ENCODE assay signal across 6 cellular contexts in the genomic region with DNA sequence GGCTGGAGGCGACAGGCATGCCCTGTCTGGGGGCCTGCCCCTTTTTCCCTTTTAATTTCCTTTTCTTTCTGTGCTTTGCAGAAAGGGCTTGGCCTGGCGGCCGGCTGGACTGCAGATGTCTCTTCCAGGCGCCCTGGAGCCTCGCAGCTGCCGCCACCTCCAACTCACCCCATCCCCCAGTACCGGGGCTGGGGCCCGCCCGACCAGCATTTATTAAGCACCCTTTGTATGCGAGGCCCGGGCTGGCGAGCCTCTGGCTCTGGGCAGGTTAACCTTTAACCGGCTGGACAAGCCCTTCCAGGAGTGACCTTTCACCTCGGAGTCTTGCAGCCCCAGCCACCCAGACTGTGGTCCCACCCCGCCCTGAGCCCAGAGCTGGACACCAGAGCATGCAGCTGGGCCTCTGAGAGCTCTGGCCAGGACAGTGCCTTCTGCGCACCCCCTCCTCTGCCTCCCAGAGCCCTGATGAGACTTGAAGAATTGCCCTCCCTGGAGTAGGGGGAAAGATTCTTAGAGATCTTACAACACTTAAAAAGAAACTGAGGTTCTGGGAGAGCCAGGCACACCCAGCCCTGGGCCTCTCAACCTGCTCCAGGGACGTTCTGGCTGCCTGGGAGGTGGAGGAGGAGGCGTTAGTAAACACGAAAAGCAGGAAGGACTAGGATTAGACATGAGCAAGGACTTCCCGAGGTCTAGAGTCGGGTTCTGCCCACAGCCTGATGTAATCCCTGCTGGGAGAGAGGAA. TPM values are rescaled to one million over a fixed set of nuclear protein-coding genes. Genes with fewer than 3 reads are reported as not detected.
DNase-seq lines count a peak whose midpoint lies in the region; ATAC-seq, FAIRE-seq and TF ChIP-seq lines count a peak whose summit lies in the region.

No MANE protein-coding gene starts in this region.

- peak overlapping the region; percentile 94 for H3K4me2 ChIP-seq in HCT116 (ENCODE audit: low read length)
- peak overlapping the region; percentile 90 for H3K4me2 ChIP-seq in HepG2 (ENCODE audit: low read depth, low read length)

- H4K20me1 ChIP-seq in HCT116 (ENCODE audit: insufficient read depth) (no peaks in the 10 kb centered on the region), HepG2 (ENCODE audit: insufficient read depth, low read length) (peaks cover 10% of the 10 kb centered on the region; the same call in 1 of the 2 replicates)

- TF ChIP-seq CTCF in HCT116 (IDR thresholded peaks at IDR 0.05 in 2 of 3, conservative IDR thresholded peaks at IDR 0.05 in 1 of 3; ENCODE audit: borderline replicate concordance in 1 of 3, insufficient read depth in 1 of 3, low read depth in 2 of 3, low read length in 2 of 3) (no peak), WI38 (IDR thresholded peaks at IDR 0.05; ENCODE audit: low read depth, low read length) (no peak), HepG2 (CRISPR knock-in tag; IDR thresholded peaks at IDR 0.05) (no peak)

- CTCF ChIA-PET in HCT116 (lab: Charles Lee): no interaction called here
- CTCF ChIA-PET in HepG2 (lab: Yijun Ruan, JAX; ENCODE audit: low intra/inter-chr PET ratio, low total read pairs): no interaction called here

- H2AFZ ChIP-seq in HCT116 (ENCODE audit: low read depth, low read length, poor library complexity, severe bottlenecking) (no peak overlapping the region), HepG2 (ENCODE audit: low read length) (no peak overlapping the region)

- H3K9me3 ChIP-seq in HCT116 (ENCODE audit: control insufficient read depth in 1 of 2, insufficient read depth in 1 of 2, low read depth in 1 of 2, low read length in 2 of 2) (no peaks in the 10 kb centered on the region), HepG2 (ENCODE audit: low read length) (no peaks in the 10 kb centered on the region)

- WGBS in HepG2 (ENCODE audit: low lambda C conversion rate): 0% methylated on average over 17 of the region's 21 CpGs

- FAIRE-seq in HepG2 (lab: Jason Lieb, UNC): peak; percentile 78

- TF ChIP-seq RAD21 in HCT116 (IDR thresholded peaks at IDR 0.05; ENCODE audit: low read depth): no peak
- no peak for TF ChIP-seq RAD21 in HepG2 (CRISPR knock-in tag; IDR thresholded peaks at IDR 0.05)

- POLR2A ChIA-PET in HCT116 (lab: Charles Lee) (no interaction called here), HepG2 (lab: Yijun Ruan, JAX) (interaction anchor here (0.5 to 5.0 kb wide), 12 partner anchors 8 to 62 kb away, joined by 3 to 52 read pairs (median 4); a partner anchor contains a TSS)

- RAD21 ChIA-PET in HCT116 (lab: Charles Lee; ENCODE audit: low non-redundant PET in 1 of 2, low total read pairs in 2 of 2, uncharacterized antibody in 2 of 2, unreplicated experiment in 2 of 2): no interaction called here

- BruUV-seq in HCT116 (replicated peaks; lab: Mats Ljungman, UMichigan) (no TSS peak), HepG2 (replicated peaks; lab: Mats Ljungman, UMichigan) (no TSS peak)

- H3K9me2 ChIP-seq in HCT116 (ENCODE audit: insufficient read depth): no peaks in the 10 kb centered on the region

- H3K27ac ChIP-seq in HCT116 (ENCODE audit: low read depth, low read length): peak overlapping the region; percentile 80
- peak overlapping the region; percentile 83 for H3K27ac ChIP-seq in HepG2 (ENCODE audit: extremely low read length, insufficient read depth, low read length)

- DNase-seq in HCT116 (ENCODE audit: low read depth, low spot score) (no peak), HepG2 (ENCODE audit: low spot score) (peak; percentile 80), GM19240 (ENCODE audit: insufficient read length, low spot score) (no peak), inferior parietal cortex (ENCODE audit: extremely low spot score) (no peak)

- intact Hi-C loops in HCT116 (cut with micrococcal nuclease): no loop called here
- intact Hi-C loops in HepG2 (cut with micrococcal nuclease; ENCODE audit: unreplicated experiment): loop anchor here (2.0 kb wide), 2 partner anchors 14 to 20 kb away; a partner anchor contains a TSS

- no peak; a peak in 1 of 4 replicates for TF ChIP-seq EP300 in HepG2 (IDR thresholded peaks at IDR 0.05; ENCODE audit: low read depth in 2 of 2, low read length in 2 of 2)
- no peak for TF ChIP-seq EP300 in HepG2 (CRISPR knock-in tag; IDR thresholded peaks at IDR 0.05; ENCODE audit: borderline replicate concordance)

- TF ChIP-seq POLR2A in HCT116 (IDR thresholded peaks at IDR 0.05; ENCODE audit: borderline replicate concordance, extremely low read depth, insufficient read depth, insufficient read length) (no peak), HepG2 (IDR thresholded peaks at IDR 0.05; ENCODE audit: insufficient read depth in 1 of 2, low read depth in 2 of 2, low read length in 2 of 2) (peak; percentile 55 to 58; a peak in 3 of 4 replicates)

- H3K4me1 ChIP-seq in HCT116 (ENCODE audit: control insufficient read depth in 1 of 2, insufficient read depth in 2 of 2, low read length in 2 of 2) (peaks cover 50 to 70% of the 10 kb centered on the region in 2 experiments), HepG2 (ENCODE audit: insufficient read depth, low read length) (peaks cover 59% of the 10 kb centered on the region)

- H3K36me3 ChIP-seq in HCT116 (ENCODE audit: control insufficient read depth in 1 of 2, insufficient read depth in 2 of 2, low read length in 2 of 2) (no peaks in the 10 kb centered on the region), HepG2 (replicated peaks in 1 of 2; ENCODE audit: control insufficient read depth in 1 of 2, insufficient read depth in 2 of 2, low read length in 2 of 2) (no peaks in the 10 kb centered on the region)

- H3K4me3 ChIP-seq in HCT116 (replicated peaks in 1 of 2; ENCODE audit: low read depth in 1 of 2, low read length in 2 of 2): peak overlapping the region; percentile 39 to 55
- H3K4me3 ChIP-seq in WI38 (ENCODE audit: low read depth, low read length): peak overlapping the region; percentile 42
- peak overlapping the region; percentile 66 to 77 (median 66) for H3K4me3 ChIP-seq in HepG2 (replicated peaks in 1 of 3; ENCODE audit: insufficient read depth in 1 of 3, low read depth in 2 of 3, low read length in 3 of 3)

- ATAC-seq in HCT116 (no peak; the same call in 1 of the 2 replicates), HepG2 (peak; percentile 49), GM18517 (IDR thresholded peaks at IDR 0.05; ENCODE audit: unreplicated experiment) (no peak)

- in situ Hi-C loops in HepG2 (cut with HindIII; ENCODE audit: extremely low pct_ligation_motif_present, low pct_unique_long_range_greater_than_20kb): no loop called here

- H3K27me3 ChIP-seq in HCT116 (ENCODE audit: insufficient read depth, low read length): no peaks in the 10 kb centered on the region
- H3K27me3 ChIP-seq in HepG2 (ENCODE audit: control insufficient read depth in 1 of 2, insufficient read depth in 2 of 2, low read length in 2 of 2): no peaks in the 10 kb centered on the region

- H3K9ac ChIP-seq in HCT116 (ENCODE audit: low read length) (peak overlapping the region; percentile 67), HepG2 (ENCODE audit: insufficient read depth, low read depth, low read length) (peak overlapping the region; percentile 63)

- H3K79me2 ChIP-seq in HCT116 (ENCODE audit: insufficient read depth, low read length) (peaks cover 31% of the 10 kb centered on the region), HepG2 (ENCODE audit: insufficient read depth, low read length) (peaks cover 31% of the 10 kb centered on the region)

RNA-seq across cellular contexts. Expression of a gene that starts 1.1 kb away (rescaled TPM):
- total RNA-seq in HCT116 (2021; ENCODE audit: unreplicated experiment) (88.0 TPM), HepG2 (2016; rRNA removed; fragmentation: Illumina TruSeq; extraction: Trizol) (54.1 and 72.4 TPM in 2 replicates)
- polyA plus RNA-seq in HCT116 (2012): 57.6 and 61.3 TPM in 2 replicates
- total RNA-seq in HepG2 (2016; cell fraction: cytosol; rRNA removed; fragmentation: Illumina TruSeq; extraction: Trizol; ENCODE audit: low read depth): 22.9 and 27.2 TPM in 2 replicates
- total RNA-seq in HepG2 (2016; cell fraction: insoluble cytoplasmic fraction; rRNA removed; fragmentation: Illumina TruSeq; extraction: Trizol): 48.8 and 69.5 TPM in 2 replicates
- 61.5 and 68.4 TPM in 2 replicates for total RNA-seq in HepG2 (2016; cell fraction: membrane; rRNA removed; fragmentation: Illumina TruSeq; extraction: Trizol)
- 29.9 and 36.5 TPM in 2 replicates for total RNA-seq in HepG2 (2016; cell fraction: nucleus; rRNA removed; fragmentation: Illumina TruSeq; extraction: Trizol)
- 30.9 and 38.5 TPM in 2 replicates for polyA plus RNA-seq in HepG2 (2011; rRNA removed)
- polyA plus RNA-seq in HepG2 (2011; cell fraction: cytosol; rRNA removed): 31.1 and 56.9 TPM in 2 replicates
- 53.5 and 56.3 TPM in 2 replicates for polyA plus RNA-seq in HepG2 (2011; cell fraction: nucleus; rRNA removed)
- polyA plus RNA-seq in HepG2 (2012): 18.4 and 25.4 TPM in 2 replicates
- polyA plus RNA-seq in HepG2 (2016; cell fraction: cytosol; fragmentation: Illumina TruSeq; extraction: Trizol; ENCODE audit: low read depth): 25.2 and 25.5 TPM in 2 replicates
- 59.8 and 61.8 TPM in 2 replicates for polyA plus RNA-seq in HepG2 (2016; cell fraction: insoluble cytoplasmic fraction; fragmentation: Illumina TruSeq; extraction: Trizol; ENCODE audit: low read depth)
- polyA plus RNA-seq in HepG2 (2016; cell fraction: membrane; fragmentation: Illumina TruSeq; extraction: Trizol; ENCODE audit: low read depth): 50.4 and 51.1 TPM in 2 replicates
- 66.6 and 74.0 TPM in 2 replicates for polyA plus RNA-seq in HepG2 (2016; cell fraction: nucleus; fragmentation: Illumina TruSeq; extraction: Trizol; ENCODE audit: insufficient read depth, low read depth)
- 45.5 and 76.9 TPM in 2 replicates for polyA minus RNA-seq in HepG2 (2011; rRNA and poly(A)+ RNA removed; ENCODE audit: low replicate concordance)
- 41.1 and 47.4 TPM in 2 replicates for polyA minus RNA-seq in HepG2 (2011; cell fraction: cytosol; rRNA and poly(A)+ RNA removed)
- 10.2 and 12.1 TPM in 2 replicates for polyA minus RNA-seq in HepG2 (2011; cell fraction: nucleus; rRNA and poly(A)+ RNA removed)

RNA-seq across cellular contexts. Expression of a gene that starts 17.7 kb away (rescaled TPM):
- total RNA-seq in HCT116 (2021; ENCODE audit: unreplicated experiment) (0.15 TPM), HepG2 (2016; rRNA removed; fragmentation: Illumina TruSeq; extraction: Trizol) (0.13 and 0.15 TPM in 2 replicates)
- polyA plus RNA-seq in HCT116 (2012): 0.04 and 0.16 TPM in 2 replicates
- total RNA-seq in HepG2 (2016; cell fraction: cytosol; rRNA removed; fragmentation: Illumina TruSeq; extraction: Trizol; ENCODE audit: low read depth): 0.09 and 0.10 TPM in 2 replicates
- 0.18 and 0.19 TPM in 2 replicates for total RNA-seq in HepG2 (2016; cell fraction: insoluble cytoplasmic fraction; rRNA removed; fragmentation: Illumina TruSeq; extraction: Trizol)
- 0.06 and 0.07 TPM in 2 replicates for total RNA-seq in HepG2 (2016; cell fraction: membrane; rRNA removed; fragmentation: Illumina TruSeq; extraction: Trizol)
- 0.09 and 0.50 TPM in 2 replicates for total RNA-seq in HepG2 (2016; cell fraction: nucleus; rRNA removed; fragmentation: Illumina TruSeq; extraction: Trizol)
- 1.5 and 1.9 TPM in 2 replicates for polyA plus RNA-seq in HepG2 (2011; rRNA removed)
- polyA plus RNA-seq in HepG2 (2011; cell fraction: cytosol; rRNA removed): 0.76 and 1.0 TPM in 2 replicates
- polyA plus RNA-seq in HepG2 (2011; cell fraction: nucleus; rRNA removed): 7.3 and 10.3 TPM in 2 replicates
- polyA plus RNA-seq in HepG2 (2012): 0.28 and 0.53 TPM in 2 replicates
- not detected in 2 replicates for polyA plus RNA-seq in HepG2 (2016; cell fraction: cytosol; fragmentation: Illumina TruSeq; extraction: Trizol; ENCODE audit: low read depth)
- 0.17 and 0.35 TPM in 2 replicates for polyA plus RNA-seq in HepG2 (2016; cell fraction: insoluble cytoplasmic fraction; fragmentation: Illumina TruSeq; extraction: Trizol; ENCODE audit: low read depth)
- not detected in 2 replicates for polyA plus RNA-seq in HepG2 (2016; cell fraction: membrane; fragmentation: Illumina TruSeq; extraction: Trizol; ENCODE audit: low read depth)
- 0.71 and 1.1 TPM in 2 replicates for polyA plus RNA-seq in HepG2 (2016; cell fraction: nucleus; fragmentation: Illumina TruSeq; extraction: Trizol; ENCODE audit: insufficient read depth, low read depth)
- polyA minus RNA-seq in HepG2 (2011; rRNA and poly(A)+ RNA removed; ENCODE audit: low replicate concordance): 0.12 and 1.7 TPM in 2 replicates
- 0.35 and 0.79 TPM in 2 replicates for polyA minus RNA-seq in HepG2 (2011; cell fraction: cytosol; rRNA and poly(A)+ RNA removed)
- polyA minus RNA-seq in HepG2 (2011; cell fraction: nucleus; rRNA and poly(A)+ RNA removed): 2.1 TPM in 2 replicates

RNA-seq across cellular contexts. Expression of a gene that starts 20.4 kb away (rescaled TPM):
- 93.3 TPM for total RNA-seq in HCT116 (2021; ENCODE audit: unreplicated experiment)
- 71.5 and 72.7 TPM in 2 replicates for polyA plus RNA-seq in HCT116 (2012)
- total RNA-seq in HepG2 (2016; rRNA removed; fragmentation: Illumina TruSeq; extraction: Trizol): 62.2 and 70.0 TPM in 2 replicates
- total RNA-seq in HepG2 (2016; cell fraction: cytosol; rRNA removed; fragmentation: Illumina TruSeq; extraction: Trizol; ENCODE audit: low read depth): 49.6 and 50.1 TPM in 2 replicates
- total RNA-seq in HepG2 (2016; cell fraction: insoluble cytoplasmic fraction; rRNA removed; fragmentation: Illumina TruSeq; extraction: Trizol): 66.9 and 67.7 TPM in 2 replicates
- total RNA-seq in HepG2 (2016; cell fraction: membrane; rRNA removed; fragmentation: Illumina TruSeq; extraction: Trizol): 71.5 and 75.2 TPM in 2 replicates
- 37.2 and 48.0 TPM in 2 replicates for total RNA-seq in HepG2 (2016; cell fraction: nucleus; rRNA removed; fragmentation: Illumina TruSeq; extraction: Trizol)
- polyA plus RNA-seq in HepG2 (2011; rRNA removed): 74.5 and 82.0 TPM in 2 replicates
- polyA plus RNA-seq in HepG2 (2011; cell fraction: cytosol; rRNA removed): 69.8 and 85.6 TPM in 2 replicates
- polyA plus RNA-seq in HepG2 (2011; cell fraction: nucleus; rRNA removed): 92.8 and 107 TPM in 2 replicates
- 44.2 and 51.1 TPM in 2 replicates for polyA plus RNA-seq in HepG2 (2012)
- polyA plus RNA-seq in HepG2 (2016; cell fraction: cytosol; fragmentation: Illumina TruSeq; extraction: Trizol; ENCODE audit: low read depth): 54.4 and 55.6 TPM in 2 replicates
- polyA plus RNA-seq in HepG2 (2016; cell fraction: insoluble cytoplasmic fraction; fragmentation: Illumina TruSeq; extraction: Trizol; ENCODE audit: low read depth): 70.2 and 82.2 TPM in 2 replicates
- 69.7 and 70.7 TPM in 2 replicates for polyA plus RNA-seq in HepG2 (2016; cell fraction: membrane; fragmentation: Illumina TruSeq; extraction: Trizol; ENCODE audit: low read depth)
- polyA plus RNA-seq in HepG2 (2016; cell fraction: nucleus; fragmentation: Illumina TruSeq; extraction: Trizol; ENCODE audit: insufficient read depth, low read depth): 93.5 and 101 TPM in 2 replicates
- 31.9 and 92.2 TPM in 2 replicates for polyA minus RNA-seq in HepG2 (2011; rRNA and poly(A)+ RNA removed; ENCODE audit: low replicate concordance)
- polyA minus RNA-seq in HepG2 (2011; cell fraction: cytosol; rRNA and poly(A)+ RNA removed): 15.5 and 18.6 TPM in 2 replicates
- polyA minus RNA-seq in HepG2 (2011; cell fraction: nucleus; rRNA and poly(A)+ RNA removed): 20.5 and 25.1 TPM in 2 replicates

RNA-seq across cellular contexts. Expression of a gene that starts 20.8 kb away (rescaled TPM):
- total RNA-seq in HCT116 (2021; ENCODE audit: unreplicated experiment) (39.8 TPM), HepG2 (2016; rRNA removed; fragmentation: Illumina TruSeq; extraction: Trizol) (10.6 and 13.6 TPM in 2 replicates)
- polyA plus RNA-seq in HCT116 (2012): 28.3 and 33.8 TPM in 2 replicates
- total RNA-seq in HepG2 (2016; cell fraction: cytosol; rRNA removed; fragmentation: Illumina TruSeq; extraction: Trizol; ENCODE audit: low read depth): 4.8 and 7.7 TPM in 2 replicates
- 11.7 and 14.6 TPM in 2 replicates for total RNA-seq in HepG2 (2016; cell fraction: insoluble cytoplasmic fraction; rRNA removed; fragmentation: Illumina TruSeq; extraction: Trizol)
- total RNA-seq in HepG2 (2016; cell fraction: membrane; rRNA removed; fragmentation: Illumina TruSeq; extraction: Trizol): 11.2 and 12.2 TPM in 2 replicates
- 12.8 and 13.1 TPM in 2 replicates for total RNA-seq in HepG2 (2016; cell fraction: nucleus; rRNA removed; fragmentation: Illumina TruSeq; extraction: Trizol)
- polyA plus RNA-seq in HepG2 (2011; rRNA removed): 17.2 and 19.8 TPM in 2 replicates
- polyA plus RNA-seq in HepG2 (2011; cell fraction: cytosol; rRNA removed): 21.9 and 24.8 TPM in 2 replicates
- 29.8 and 34.9 TPM in 2 replicates for polyA plus RNA-seq in HepG2 (2011; cell fraction: nucleus; rRNA removed)
- 26.4 and 27.7 TPM in 2 replicates for polyA plus RNA-seq in HepG2 (2012)
- 7.6 and 9.7 TPM in 2 replicates for polyA plus RNA-seq in HepG2 (2016; cell fraction: cytosol; fragmentation: Illumina TruSeq; extraction: Trizol; ENCODE audit: low read depth)
- polyA plus RNA-seq in HepG2 (2016; cell fraction: insoluble cytoplasmic fraction; fragmentation: Illumina TruSeq; extraction: Trizol; ENCODE audit: low read depth): 20.5 and 23.3 TPM in 2 replicates
- 14.5 and 14.9 TPM in 2 replicates for polyA plus RNA-seq in HepG2 (2016; cell fraction: membrane; fragmentation: Illumina TruSeq; extraction: Trizol; ENCODE audit: low read depth)
- polyA plus RNA-seq in HepG2 (2016; cell fraction: nucleus; fragmentation: Illumina TruSeq; extraction: Trizol; ENCODE audit: insufficient read depth, low read depth): 24.5 and 32.1 TPM in 2 replicates
- 8.0 and 13.7 TPM in 2 replicates for polyA minus RNA-seq in HepG2 (2011; rRNA and poly(A)+ RNA removed; ENCODE audit: low replicate concordance)
- 12.6 and 14.8 TPM in 2 replicates for polyA minus RNA-seq in HepG2 (2011; cell fraction: cytosol; rRNA and poly(A)+ RNA removed)
- polyA minus RNA-seq in HepG2 (2011; cell fraction: nucleus; rRNA and poly(A)+ RNA removed): 9.7 and 13.4 TPM in 2 replicates

RNA-seq across cellular contexts. Expression of a gene that starts 31.7 kb away (rescaled TPM):
- total RNA-seq in HCT116 (2021; ENCODE audit: unreplicated experiment) (27.5 TPM), HepG2 (2016; rRNA removed; fragmentation: Illumina TruSeq; extraction: Trizol) (9.9 and 10.3 TPM in 2 replicates)
- polyA plus RNA-seq in HCT116 (2012): 34.7 and 34.8 TPM in 2 replicates
- total RNA-seq in HepG2 (2016; cell fraction: cytosol; rRNA removed; fragmentation: Illumina TruSeq; extraction: Trizol; ENCODE audit: low read depth): 7.1 and 12.3 TPM in 2 replicates
- total RNA-seq in HepG2 (2016; cell fraction: insoluble cytoplasmic fraction; rRNA removed; fragmentation: Illumina TruSeq; extraction: Trizol): 10.7 and 11.6 TPM in 2 replicates
- 12.0 and 15.3 TPM in 2 replicates for total RNA-seq in HepG2 (2016; cell fraction: membrane; rRNA removed; fragmentation: Illumina TruSeq; extraction: Trizol)
- total RNA-seq in HepG2 (2016; cell fraction: nucleus; rRNA removed; fragmentation: Illumina TruSeq; extraction: Trizol): 6.2 and 7.0 TPM in 2 replicates
- 16.3 and 17.6 TPM in 2 replicates for polyA plus RNA-seq in HepG2 (2011; rRNA removed)
- polyA plus RNA-seq in HepG2 (2011; cell fraction: cytosol; rRNA removed): 16.8 and 22.4 TPM in 2 replicates
- 10.1 and 12.6 TPM in 2 replicates for polyA plus RNA-seq in HepG2 (2011; cell fraction: nucleus; rRNA removed)
- polyA plus RNA-seq in HepG2 (2012): 9.7 and 10.1 TPM in 2 replicates
- polyA plus RNA-seq in HepG2 (2016; cell fraction: cytosol; fragmentation: Illumina TruSeq; extraction: Trizol; ENCODE audit: low read depth): 24.0 and 30.1 TPM in 2 replicates
- 22.5 and 22.6 TPM in 2 replicates for polyA plus RNA-seq in HepG2 (2016; cell fraction: insoluble cytoplasmic fraction; fragmentation: Illumina TruSeq; extraction: Trizol; ENCODE audit: low read depth)
- 21.6 and 24.0 TPM in 2 replicates for polyA plus RNA-seq in HepG2 (2016; cell fraction: membrane; fragmentation: Illumina TruSeq; extraction: Trizol; ENCODE audit: low read depth)
- polyA plus RNA-seq in HepG2 (2016; cell fraction: nucleus; fragmentation: Illumina TruSeq; extraction: Trizol; ENCODE audit: insufficient read depth, low read depth): 20.5 and 25.4 TPM in 2 replicates
- polyA minus RNA-seq in HepG2 (2011; rRNA and poly(A)+ RNA removed; ENCODE audit: low replicate concordance): 10.8 and 31.8 TPM in 2 replicates
- polyA minus RNA-seq in HepG2 (2011; cell fraction: cytosol; rRNA and poly(A)+ RNA removed): 5.4 and 6.4 TPM in 2 replicates
- polyA minus RNA-seq in HepG2 (2011; cell fraction: nucleus; rRNA and poly(A)+ RNA removed): 8.2 and 9.4 TPM in 2 replicates
